In the genomic region with DNA sequence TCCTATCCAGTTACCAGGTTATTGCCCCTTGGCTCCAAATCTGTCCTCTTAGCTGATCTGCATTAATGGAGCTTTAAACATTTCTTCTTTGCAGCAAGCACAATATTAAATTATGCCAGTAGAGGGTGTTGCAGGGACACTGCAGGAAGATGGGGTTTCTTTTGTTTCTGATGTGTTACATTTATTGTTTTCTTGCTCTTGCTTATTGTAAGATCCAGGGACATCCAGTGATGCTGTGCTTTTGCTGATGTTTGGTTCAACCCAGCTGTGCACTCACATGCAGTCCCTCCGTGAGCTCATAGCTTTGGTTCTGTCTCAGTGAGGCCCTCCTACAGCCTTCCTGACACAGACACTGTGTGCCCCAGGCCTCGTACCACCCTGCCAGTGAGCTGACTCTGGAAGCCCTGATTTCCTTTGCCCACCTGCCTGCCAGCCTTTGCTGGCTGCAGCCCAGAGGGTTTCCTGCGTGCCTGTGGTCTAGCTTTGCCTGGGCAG, we compare ENCODE assay signal across 8 cellular contexts.
DNase-seq lines count a peak whose midpoint lies in the region; ATAC-seq and TF ChIP-seq lines count a peak whose summit lies in the region.

No MANE protein-coding gene starts in this region.

- H3K4me1 Mint-ChIP-seq in endothelial cell (ENCODE audit: unreplicated experiment), result no peaks in the 10 kb centered on the region

- no peaks in the 10 kb centered on the region for H3K9me3 ChIP-seq in MG63

- H3K27me3 ChIP-seq in GM06990 (replicated peaks; ENCODE audit: control insufficient read depth, insufficient read depth, low read length) (no peaks in the 10 kb centered on the region), MG63 (no peaks in the 10 kb centered on the region)

- TF ChIP-seq CTCF in GM06990 (IDR thresholded peaks at IDR 0.05; ENCODE audit: insufficient read depth, low read length, poor library complexity, severe bottlenecking) (peak; percentile 61), endothelial cell (IDR thresholded peaks at IDR 0.05; ENCODE audit: unreplicated experiment) (peak; percentile 59)

- DNase-seq in A172 (ENCODE audit: low spot score) (peak; percentile 66), GM06990 (ENCODE audit: extremely low read depth, insufficient read length) (peak; percentile 24), MG63 (peak; percentile 2), SHP77 treated with DMSO at 0.1 percent for 48 hours (lab: John Stamatoyannopoulos, UW) (peak; percentile 72), endothelial cell (ENCODE audit: low spot score) (no peak), medulla oblongata (ENCODE audit: extremely low spot score) (peak; percentile 83), islet precursor cell (no peak)

- no peak overlapping the region for H3K27ac Mint-ChIP-seq in endothelial cell (ENCODE audit: unreplicated experiment)

- H3K36me3 ChIP-seq in GM06990 (ENCODE audit: control insufficient read depth, insufficient read depth, low read length), result peaks cover 4% of the 10 kb centered on the region
- no peaks in the 10 kb centered on the region for H3K36me3 ChIP-seq in MG63

- H3K4me3 ChIP-seq in GM06990 (replicated peaks; ENCODE audit: low read depth, low read length), result no peak overlapping the region
- no peak overlapping the region for H3K4me3 ChIP-seq in MG63

- H3K4me3 Mint-ChIP-seq in endothelial cell (ENCODE audit: unreplicated experiment), result no peak overlapping the region

- no peaks in the 10 kb centered on the region for H3K9me3 Mint-ChIP-seq in endothelial cell (ENCODE audit: unreplicated experiment)

- H3K27me3 Mint-ChIP-seq in endothelial cell (ENCODE audit: unreplicated experiment), result no peaks in the 10 kb centered on the region

- no peak for ATAC-seq in GM18867 (IDR thresholded peaks at IDR 0.05; ENCODE audit: unreplicated experiment)

- H3K36me3 Mint-ChIP-seq in endothelial cell (ENCODE audit: low read depth, unreplicated experiment), result no peaks in the 10 kb centered on the region

Comparison
In these comparisons a context has a peak if more than half of its experiments do, and no peak if none do; other contexts are left out.
1. DNase-seq: peak in A172 (single experiment), GM06990 (single experiment), MG63 (single experiment), SHP77 treated with DMSO at 0.1 percent for 48 hours (single experiment) and medulla oblongata (single experiment); none in endothelial cell (single experiment) and islet precursor cell (single experiment).